ENCODE assay signal across 33 cellular contexts in genomic region chr21:26089730-26090129, GRCh38.
"Had no signal": no experiment of that assay in that cellular context is flagged by ENCODE, and none has a peak within 500 bp of the region (broad histone marks: within the 10 kb centered on the region; RNA-seq: fewer than 3 reads in every experiment).

No MANE protein-coding gene starts in this region.

- ATAC-seq: activated CD4-positive, alpha-beta T cell treated with anti-CD3 and anti-CD28 coated beads for 36 hours; activated CD8-positive, alpha-beta memory T cell treated with anti-CD3 and anti-CD28 coated beads, Interleukin-2, amount 10 ng/mL, durations not matched to agents 7 days and 5 days; activated CD8-positive, alpha-beta T cell treated with anti-CD3 and anti-CD28 coated beads, Interleukin-2, amount 10 ng/mL, durations not matched to agents 7 days and 5 days; activated naive CD8-positive, alpha-beta T cell treated with anti-CD3 and anti-CD28 coated beads, Interleukin-2, amount 50 U/mL, for 24 hours; body of pancreas; esophagus mucosa; gastrocnemius medialis; T-helper 17 cell had no signal

- H3K27ac ChIP-seq: adrenal gland, body of pancreas, gastrocnemius medialis, WERI-Rb-1 had no signal

- H3K9me3 Mint-ChIP-seq: activated CD4-positive, alpha-beta memory T cell treated with anti-CD3 and anti-CD28 coated beads for 36 hours; activated naive CD4-positive, alpha-beta T cell treated with anti-CD3 and anti-CD28 coated beads for 36 hours; activated naive CD4-positive, alpha-beta T cell treated with anti-CD3 and anti-CD28 coated beads, Interleukin-2, amount 50 U/mL, for 24 hours; activated naive CD8-positive, alpha-beta T cell treated with anti-CD3 and anti-CD28 coated beads for 36 hours; activated T-helper 1 cell treated with anti-CD3 and anti-CD28 coated beads, Interleukin-12 subunit alpha, Interleukin-12 subunit beta, Interleukin-2, Interleukin-4 antibody, amounts not matched to agents 30 ng/mL and 10 ng/mL and 1 ng/mL, durations not matched to agents 14 hours and 24 hours and 36 hours; activated T-helper 2 cell treated with anti-CD3 and anti-CD28 coated beads, Interferon-gamma antibody, Interleukin-2, Interleukin-4, amounts not matched to agents 10 μg/mL and 5 μg/mL and 100 μg/mL, durations not matched to agents 14 hours and 24 hours and 36 hours; T-helper 2 cell treated with Interferon-gamma antibody and Interleukin-4, amounts not matched to agents 5 μg/mL and 100 μg/mL, for 36 hours had no signal

- H3K4me1 Mint-ChIP-seq: activated CD8-positive, alpha-beta memory T cell treated with anti-CD3 and anti-CD28 coated beads, Interleukin-2, amount 10 ng/mL, durations not matched to agents 7 days and 5 days; activated naive CD4-positive, alpha-beta T cell treated with anti-CD3 and anti-CD28 coated beads, Interleukin-2, amount 50 U/mL, for 24 hours; activated naive CD8-positive, alpha-beta T cell treated with anti-CD3 and anti-CD28 coated beads, Interleukin-2, amount 50 U/mL, for 24 hours had no signal

- H3K4me3 Mint-ChIP-seq: activated CD4-positive, alpha-beta memory T cell treated with anti-CD3 and anti-CD28 coated beads for 36 hours; activated CD4-positive, alpha-beta T cell treated with anti-CD3 and anti-CD28 coated beads for 36 hours; activated CD4-positive, alpha-beta T cell treated with anti-CD3 and anti-CD28 coated beads, Interleukin-2, amount 10 ng/mL, durations not matched to agents 24 days and 14 days; activated CD8-positive, alpha-beta memory T cell treated with anti-CD3 and anti-CD28 coated beads, Interleukin-2, amount 10 ng/mL, durations not matched to agents 7 days and 5 days; activated CD8-positive, alpha-beta T cell treated with anti-CD3 and anti-CD28 coated beads, Interleukin-2, amount 10 ng/mL, durations not matched to agents 7 days and 5 days; activated naive CD4-positive, alpha-beta T cell treated with anti-CD3 and anti-CD28 coated beads for 36 hours; activated naive CD4-positive, alpha-beta T cell treated with anti-CD3 and anti-CD28 coated beads, Interleukin-2, amount 50 U/mL, for 24 hours; activated naive CD8-positive, alpha-beta T cell treated with anti-CD3 and anti-CD28 coated beads for 36 hours; activated naive CD8-positive, alpha-beta T cell treated with anti-CD3 and anti-CD28 coated beads, Interleukin-2, amount 50 U/mL, for 24 hours; activated T-helper 1 cell treated with anti-CD3 and anti-CD28 coated beads, Interleukin-12 subunit alpha, Interleukin-12 subunit beta, Interleukin-2, Interleukin-4 antibody, amounts not matched to agents 30 ng/mL and 10 ng/mL and 1 ng/mL, durations not matched to agents 14 hours and 24 hours and 36 hours; T-helper 17 cell; T-helper 2 cell treated with Interferon-gamma antibody and Interleukin-4, amounts not matched to agents 5 μg/mL and 100 μg/mL, for 36 hours had no signal

- H3K36me3 Mint-ChIP-seq: activated CD8-positive, alpha-beta memory T cell treated with anti-CD3 and anti-CD28 coated beads, Interleukin-2, amount 10 ng/mL, durations not matched to agents 7 days and 5 days had no signal

- H3K36me3 ChIP-seq: adrenal gland, gastrocnemius medialis had no signal

- H3K4me3 ChIP-seq: adrenal gland, body of pancreas, gastrocnemius medialis had no signal

- DNase-seq: activated CD4-positive, alpha-beta memory T cell treated with anti-CD3 and anti-CD28 coated beads for 36 hours; activated CD4-positive, alpha-beta T cell treated with anti-CD3 and anti-CD28 coated beads for 36 hours; activated CD4-positive, alpha-beta T cell treated with anti-CD3 and anti-CD28 coated beads, Interleukin-2, amount 10 ng/mL, durations not matched to agents 24 days and 14 days; activated CD4-positive, CD25-positive, alpha-beta regulatory T cell; activated CD4-positive, CD25-positive, alpha-beta regulatory T cell treated with anti-CD3 and anti-CD28 coated beads, Interleukin-2, amount 50 U/mL, for 72 hours; activated CD8-positive, alpha-beta memory T cell treated with anti-CD3 and anti-CD28 coated beads, Interleukin-2, amount 10 ng/mL, durations not matched to agents 7 days and 5 days; activated CD8-positive, alpha-beta memory T cell treated with anti-CD3 and anti-CD28 coated beads, Interleukin-2, amount 50 U/mL, for 4 hours; activated CD8-positive, alpha-beta T cell treated with anti-CD3 and anti-CD28 coated beads, Interleukin-2, amount 10 ng/mL, durations not matched to agents 7 days and 5 days; activated effector memory CD4-positive, alpha-beta T cell treated with anti-CD3 and anti-CD28 coated beads, Interleukin-2, amount 50 U/mL, for 16 hours; activated naive CD4-positive, alpha-beta T cell treated with anti-CD3 and anti-CD28 coated beads for 36 hours; activated naive CD8-positive, alpha-beta T cell treated with anti-CD3 and anti-CD28 coated beads for 36 hours; activated naive CD8-positive, alpha-beta T cell treated with anti-CD3 and anti-CD28 coated beads, Interleukin-2, amount 50 U/mL, for 24 hours; activated T-cell treated with anti-CD3 and anti-CD28 coated beads, Interleukin-2, amount 50 U/mL, for 1 hour; activated T-cell treated with anti-CD3 and anti-CD28 coated beads, Interleukin-2, amount 50 U/mL, for 48 hours; adrenal gland; amygdala; aorta; body of pancreas; caudate nucleus; cortex of kidney; effector CD8-positive, alpha-beta T cell; foreskin fibroblast; gastrocnemius medialis; glutamatergic neuron; T-helper 1 cell; T-helper 17 cell; T1000; WERI-Rb-1 had no signal

- H3K27ac Mint-ChIP-seq: activated CD4-positive, alpha-beta memory T cell treated with anti-CD3 and anti-CD28 coated beads for 36 hours; activated CD4-positive, alpha-beta T cell treated with anti-CD3 and anti-CD28 coated beads for 36 hours; activated CD4-positive, alpha-beta T cell treated with anti-CD3 and anti-CD28 coated beads, Interleukin-2, amount 10 ng/mL, durations not matched to agents 24 days and 14 days; activated CD8-positive, alpha-beta memory T cell treated with anti-CD3 and anti-CD28 coated beads, Interleukin-2, amount 10 ng/mL, durations not matched to agents 7 days and 5 days; activated CD8-positive, alpha-beta T cell treated with anti-CD3 and anti-CD28 coated beads, Interleukin-2, amount 10 ng/mL, durations not matched to agents 7 days and 5 days; activated naive CD4-positive, alpha-beta T cell treated with anti-CD3 and anti-CD28 coated beads for 36 hours; activated naive CD4-positive, alpha-beta T cell treated with anti-CD3 and anti-CD28 coated beads, Interleukin-2, amount 50 U/mL, for 24 hours; activated naive CD8-positive, alpha-beta T cell treated with anti-CD3 and anti-CD28 coated beads for 36 hours; activated naive CD8-positive, alpha-beta T cell treated with anti-CD3 and anti-CD28 coated beads, Interleukin-2, amount 50 U/mL, for 24 hours; activated T-helper 1 cell treated with anti-CD3 and anti-CD28 coated beads, Interleukin-12 subunit alpha, Interleukin-12 subunit beta, Interleukin-2, Interleukin-4 antibody, amounts not matched to agents 30 ng/mL and 10 ng/mL and 1 ng/mL, durations not matched to agents 14 hours and 24 hours and 36 hours; activated T-helper 2 cell treated with anti-CD3 and anti-CD28 coated beads, Interferon-gamma antibody, Interleukin-2, Interleukin-4, amounts not matched to agents 10 μg/mL and 5 μg/mL and 100 μg/mL, durations not matched to agents 14 hours and 24 hours and 36 hours; T-helper 17 cell; T-helper 2 cell treated with Interferon-gamma antibody and Interleukin-4, amounts not matched to agents 5 μg/mL and 100 μg/mL, for 36 hours had no signal

- H3K27me3 ChIP-seq: adrenal gland, body of pancreas, gastrocnemius medialis had no signal

- H3K9me3 ChIP-seq: adrenal gland, body of pancreas, gastrocnemius medialis had no signal

- H3K4me1 ChIP-seq: body of pancreas, gastrocnemius medialis had no signal

- H3K27me3 Mint-ChIP-seq: activated CD4-positive, alpha-beta memory T cell treated with anti-CD3 and anti-CD28 coated beads for 36 hours; activated CD4-positive, alpha-beta T cell treated with anti-CD3 and anti-CD28 coated beads for 36 hours; activated CD4-positive, alpha-beta T cell treated with anti-CD3 and anti-CD28 coated beads, Interleukin-2, amount 10 ng/mL, durations not matched to agents 24 days and 14 days; activated CD8-positive, alpha-beta memory T cell treated with anti-CD3 and anti-CD28 coated beads, Interleukin-2, amount 10 ng/mL, durations not matched to agents 7 days and 5 days; activated naive CD4-positive, alpha-beta T cell treated with anti-CD3 and anti-CD28 coated beads, Interleukin-2, amount 50 U/mL, for 24 hours; activated naive CD8-positive, alpha-beta T cell treated with anti-CD3 and anti-CD28 coated beads for 36 hours; activated naive CD8-positive, alpha-beta T cell treated with anti-CD3 and anti-CD28 coated beads, Interleukin-2, amount 50 U/mL, for 24 hours; T-helper 17 cell had no signal
